In the genomic region with DNA sequence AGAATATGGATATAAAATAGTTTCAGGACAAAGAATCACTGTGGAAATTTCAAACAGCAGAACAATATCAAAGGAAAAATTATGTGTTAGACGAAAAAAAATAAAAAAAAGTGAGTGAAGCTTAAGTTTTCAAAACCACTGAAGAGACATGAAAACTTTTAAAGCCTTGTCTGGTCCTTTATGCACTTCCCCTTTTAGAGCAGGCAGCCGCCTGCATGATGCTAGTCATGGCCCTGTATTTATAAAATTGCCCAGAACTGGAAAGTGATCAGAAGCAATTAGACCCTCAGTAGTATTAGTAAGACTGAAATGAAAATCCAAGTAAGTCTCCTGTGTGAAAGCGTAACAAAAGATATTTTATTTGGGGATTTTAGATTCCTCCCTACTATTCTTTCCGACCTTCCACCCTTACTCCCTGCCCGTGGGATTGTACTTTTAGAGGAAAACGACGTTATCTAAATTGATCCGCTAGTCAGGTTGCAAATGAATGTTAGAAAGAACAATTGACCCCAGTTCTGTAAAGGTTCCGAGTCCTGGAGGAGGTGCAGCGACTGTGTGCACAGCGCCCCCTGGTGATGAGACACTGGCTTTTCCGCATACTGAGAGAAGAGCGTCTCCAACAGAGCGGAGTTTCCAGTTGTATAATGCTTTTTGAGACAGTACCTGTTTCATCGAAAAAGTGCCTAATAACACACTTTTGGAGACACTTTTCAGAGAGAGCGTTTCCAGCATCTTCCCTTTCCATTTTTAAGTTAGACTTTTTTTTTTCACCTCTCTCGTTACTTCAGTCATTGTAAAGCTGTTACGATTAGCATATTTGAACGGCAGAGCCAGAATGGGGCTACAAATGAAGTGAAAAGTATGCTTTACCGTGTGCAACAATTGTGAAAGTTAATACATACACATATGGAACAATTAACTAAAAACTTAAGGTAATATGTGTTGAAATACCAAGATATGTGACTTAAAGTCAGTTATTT, we compare ENCODE assay signal across 9 cellular contexts. TPM values are rescaled to one million over a fixed set of nuclear protein-coding genes. Genes with fewer than 3 reads are reported as not detected.
DNase-seq lines count a peak whose midpoint lies in the region; ATAC-seq and TF ChIP-seq lines count a peak whose summit lies in the region.
"Had no signal": no experiment of that assay in that cellular context is flagged by ENCODE, and none has a peak within 500 bp of the region (broad histone marks: within the 10 kb centered on the region; RNA-seq: fewer than 3 reads in every experiment).

No MANE protein-coding gene starts in this region.

- no peak overlapping the region for H2AFZ ChIP-seq in GM23248
- no peak overlapping the region for H2AFZ ChIP-seq in osteoblast (ENCODE audit: low read length)

- in situ Hi-C loops in GM23248 (cut with MboI), result loop anchor here (10.0 kb wide), 1 partner anchor 375 kb away; no protein-coding TSS in a partner anchor

- peaks cover 88% of the 10 kb centered on the region for H3K36me3 ChIP-seq in GM23248 (ENCODE audit: low read depth)
- H3K36me3 ChIP-seq in osteoblast (ENCODE audit: insufficient read depth, low read length), result peaks cover 65% of the 10 kb centered on the region

- DNase-seq in DMS114 treated with DMSO at 0.1 percent for 48 hours (lab: John Stamatoyannopoulos, UW; ENCODE audit: unreplicated experiment) (peak; percentile 13), GM23248 (peak; percentile 70), OCI-M1 (lab: John Stamatoyannopoulos, UW) (peak; percentile 65), erythroblast (lab: John Stamatoyannopoulos, UW) (peak; percentile 68 to 82), osteoblast (ENCODE audit: insufficient read length, low spot score, missing footprints) (no peak), NCI-H2196 treated with DMSO at 0.1 percent for 48 hours (lab: John Stamatoyannopoulos, UW; ENCODE audit: unreplicated experiment) (no peak), NCI-H2227 (lab: John Stamatoyannopoulos, UW; ENCODE audit: unreplicated experiment) (no peak)
- DNase-seq: activated B cell treated with CpG ODN at 0.5 μM for 24 hours had no signal

- H3K27me3 ChIP-seq in GM23248 (replicated peaks; ENCODE audit: insufficient read depth), result no peaks in the 10 kb centered on the region
- H3K27me3 ChIP-seq in osteoblast (ENCODE audit: insufficient read depth, low read length), result no peaks in the 10 kb centered on the region

- peaks cover 46% of the 10 kb centered on the region for H3F3A ChIP-seq in GM23248 (ENCODE audit: insufficient read depth)

- WGBS in GM23248 (ENCODE audit: low coverage in 1 of 2, low lambda C conversion rate in 2 of 2, missing lambda C conversion rate in 2 of 2), 2 experiments, result 74 to 75% methylated on average over 20 of the region's 20 CpGs

- TF ChIP-seq CTCF in osteoblast (IDR thresholded peaks at IDR 0.05; ENCODE audit: extremely low read depth, low read depth, low read length), result peak; percentile 76

- H3K9me2 ChIP-seq in GM23248 (ENCODE audit: insufficient read depth), result no peaks in the 10 kb centered on the region

- peak; percentile 17 for TF ChIP-seq POLR2A in erythroblast (IDR thresholded peaks at IDR 0.05; ENCODE audit: low read length)

- H3K4me2 ChIP-seq in GM23248 (ENCODE audit: unreplicated experiment) (no peak overlapping the region), osteoblast (ENCODE audit: insufficient read depth, low read length) (no peak overlapping the region)

- no peaks in the 10 kb centered on the region for H4K20me1 ChIP-seq in GM23248 (ENCODE audit: insufficient read depth)
- no peaks in the 10 kb centered on the region for H4K20me1 ChIP-seq in osteoblast (ENCODE audit: insufficient read depth, low read length)

- no peaks in the 10 kb centered on the region for H3K9me3 ChIP-seq in GM23248 (ENCODE audit: low read depth)
- H3K9me3 ChIP-seq in osteoblast (ENCODE audit: low read depth, low read length), result no peaks in the 10 kb centered on the region

- ATAC-seq in GM21717 (IDR thresholded peaks at IDR 0.05; ENCODE audit: unreplicated experiment), result no peak

- no peak overlapping the region for H3K4me3 ChIP-seq in GM23248
- H3K4me3 ChIP-seq in osteoblast (ENCODE audit: insufficient read depth, low read length), result no peak overlapping the region

- H3K27ac ChIP-seq in GM23248 (peak overlapping the region; percentile 31), osteoblast (ENCODE audit: low read depth, low read length) (no peak overlapping the region)

- H3K79me2 ChIP-seq in GM23248 (ENCODE audit: insufficient read depth), result peaks cover 70% of the 10 kb centered on the region
- peaks cover 21% of the 10 kb centered on the region for H3K79me2 ChIP-seq in osteoblast (ENCODE audit: insufficient read depth, low read length)

- no peak overlapping the region for H3K9ac ChIP-seq in GM23248

- peaks cover 12% of the 10 kb centered on the region for H3K4me1 ChIP-seq in GM23248 (ENCODE audit: insufficient read depth)
- peaks cover 7% of the 10 kb centered on the region for H3K4me1 ChIP-seq in osteoblast (ENCODE audit: insufficient read depth, low read length)

RNA-seq across cellular contexts. Expression of a gene that starts 12.4 kb away (rescaled TPM):
- 122 and 141 TPM in 2 replicates for total RNA-seq in GM23248 (2014; rRNA removed; shearing (Covaris generic))
- 1,022 and 1,023 TPM in 2 replicates for polyA plus RNA-seq in GM23248 (2016; fragmentation: Nextera tagmentation; extraction: Ambion mirVana)
- total RNA-seq in osteoblast, result 72.7 and 81.9 TPM in 2 replicates
- total RNA-seq: activated B cell treated with CpG ODN at 0.5 μM for 24 hours had no signal

Comparison
In these comparisons a context has a peak if more than half of its experiments do, and no peak if none do; other contexts are left out.
1. DNase-seq: peak in DMS114 treated with DMSO at 0.1 percent for 48 hours (single experiment), GM23248 (single experiment), OCI-M1 (single experiment) and erythroblast (2 of 2); none in osteoblast (single experiment), NCI-H2196 treated with DMSO at 0.1 percent for 48 hours (single experiment) and NCI-H2227 (single experiment).